ENCODE assay signal across 27 cellular contexts in the genomic region with DNA sequence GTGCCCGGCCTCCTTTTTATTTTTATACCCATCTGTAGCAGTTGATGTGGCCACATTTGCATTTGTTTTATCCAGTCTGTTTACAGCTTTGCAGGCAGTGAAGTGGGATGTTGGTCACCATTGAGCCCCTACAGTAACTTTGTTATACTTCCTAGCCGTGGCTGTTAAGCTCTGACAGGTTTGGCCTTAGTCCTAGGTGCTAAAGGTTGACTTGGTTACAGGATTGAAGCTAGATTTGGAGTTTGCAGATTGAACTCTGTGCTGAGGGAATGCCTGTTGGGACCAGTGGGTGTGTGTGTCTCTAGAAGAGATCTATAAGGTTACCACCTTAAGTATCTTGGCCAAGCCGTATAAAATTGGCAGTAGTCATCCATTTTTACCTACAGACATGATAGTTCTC.
DNase-seq lines count a peak whose midpoint lies in the region; ATAC-seq and TF ChIP-seq lines count a peak whose summit lies in the region.
"Had no signal": no experiment of that assay in that cellular context is flagged by ENCODE, and none has a peak within 500 bp of the region (broad histone marks: within the 10 kb centered on the region; RNA-seq: fewer than 3 reads in every experiment).

No MANE protein-coding gene starts in this region.

- H3K27ac ChIP-seq in cardiac muscle cell (peak overlapping the region; percentile 39), heart left ventricle (no peak overlapping the region), lower lobe of right lung (peak overlapping the region; percentile 49)
- H3K27ac ChIP-seq: PC-9, transverse colon had no signal

- peaks cover 69% of the 10 kb centered on the region for H3K36me3 Mint-ChIP-seq in activated CD8-positive, alpha-beta T cell treated with anti-CD3 and anti-CD28 coated beads, Interleukin-2, amount 10 ng/mL, durations not matched to agents 7 days and 5 days (ENCODE audit: low read depth)
- peaks cover 71% of the 10 kb centered on the region for H3K36me3 Mint-ChIP-seq in stimulated activated memory B cell treated with anti-CD40 and anti-IgM and Interleukin-4, amounts not matched to agents 10 μg/mL and 1 μg/mL and 100 μg/mL, for 72 hours

- ATAC-seq in heart left ventricle (no peak), lower lobe of right lung (no peak), HG02678 (IDR thresholded peaks at IDR 0.05; ENCODE audit: unreplicated experiment) (no peak), HG03432 (IDR thresholded peaks at IDR 0.05; ENCODE audit: unreplicated experiment) (no peak), GM19397 (IDR thresholded peaks at IDR 0.05; ENCODE audit: unreplicated experiment) (no peak)
- ATAC-seq in activated CD8-positive, alpha-beta T cell treated with anti-CD3 and anti-CD28 coated beads, Interleukin-2, amount 10 ng/mL, durations not matched to agents 7 days and 5 days, result no peak
- ATAC-seq in stimulated activated memory B cell treated with anti-CD40 and anti-IgM and Interleukin-4, amounts not matched to agents 10 μg/mL and 1 μg/mL and 100 μg/mL, for 72 hours, result no peak
- ATAC-seq: GM12878, sciatic nerve had no signal

- H3K27ac Mint-ChIP-seq in activated CD8-positive, alpha-beta T cell treated with anti-CD3 and anti-CD28 coated beads, Interleukin-2, amount 10 ng/mL, durations not matched to agents 7 days and 5 days, result peak overlapping the region; percentile 37
- peak overlapping the region; percentile 40 for H3K27ac Mint-ChIP-seq in stimulated activated memory B cell treated with anti-CD40 and anti-IgM and Interleukin-4, amounts not matched to agents 10 μg/mL and 1 μg/mL and 100 μg/mL, for 72 hours

- DNase-seq in cardiac muscle cell (ENCODE audit: low read depth in 1 of 2, low spot score in 1 of 2), result no peak
- no peak for DNase-seq in heart left ventricle
- DNase-seq in activated CD8-positive, alpha-beta T cell treated with anti-CD3 and anti-CD28 coated beads, Interleukin-2, amount 10 ng/mL, durations not matched to agents 7 days and 5 days, result no peak
- DNase-seq in lower lobe of right lung, result no peak
- DNase-seq: activated CD4-positive, CD25-positive, alpha-beta regulatory T cell treated with anti-CD3 and anti-CD28 coated beads, Interleukin-2, amount 50 U/mL, for 72 hours; activated CD8-positive, alpha-beta memory T cell treated with anti-CD3 and anti-CD28 coated beads for 24 hours; activated naive CD4-positive, alpha-beta T cell treated with anti-CD3 and anti-CD28 coated beads, Interleukin-2, amount 50 U/mL, for 16 hours; HCEC 1CT; hypothalamus; Karpas-422; left cardiac atrium; mesenchymal stem cell; NCI-H1417; NCI-H2081 treated with DMSO at 0.1 percent for 48 hours; nucleus accumbens; PC-9; stimulated activated CD4-positive, alpha-beta T cell treated with anti-CD3 and anti-CD28 coated beads, Interleukin-12 subunit alpha, Interleukin-12 subunit beta, amount 100 ng/mL, for 4 hours; stimulated activated CD4-positive, alpha-beta T cell treated with anti-CD3 and anti-CD28 coated beads, Interleukin-4, amount 100 ng/mL, for 1 hour; T-helper 2 cell; transverse colon had no signal

- TF ChIP-seq CTCF in cardiac muscle cell (IDR thresholded peaks at IDR 0.05; ENCODE audit: low read depth, low read length) (no peak), heart left ventricle (IDR thresholded peaks at IDR 0.05) (no peak), lower lobe of right lung (IDR thresholded peaks at IDR 0.05) (no peak)

- no peaks in the 10 kb centered on the region for H3K4me1 ChIP-seq in cardiac muscle cell (ENCODE audit: low read depth)
- peaks cover 8 to 62% (median 37%) of the 10 kb centered on the region in 12 donors for H3K4me1 ChIP-seq in heart left ventricle
- H3K4me1 ChIP-seq in lower lobe of right lung, result peaks cover 32% of the 10 kb centered on the region

- intact Hi-C loops in heart left ventricle (cut with DNase I), result no loop called here
- intact Hi-C loops in lower lobe of right lung (cut with DNase I), result no loop called here

- H3K27me3 Mint-ChIP-seq in activated CD8-positive, alpha-beta T cell treated with anti-CD3 and anti-CD28 coated beads, Interleukin-2, amount 10 ng/mL, durations not matched to agents 7 days and 5 days (ENCODE audit: low read depth), result no peaks in the 10 kb centered on the region
- no peaks in the 10 kb centered on the region for H3K27me3 Mint-ChIP-seq in stimulated activated memory B cell treated with anti-CD40 and anti-IgM and Interleukin-4, amounts not matched to agents 10 μg/mL and 1 μg/mL and 100 μg/mL, for 72 hours
- H3K27me3 Mint-ChIP-seq: progenitor cell of endocrine pancreas had no signal

- WGBS in heart left ventricle, 4 donors, result 87 to 97% (median 91%) methylated on average over 3 of the region's 3 CpGs

- CTCF ChIA-PET in activated CD8-positive, alpha-beta T cell treated with anti-CD3 and anti-CD28 coated beads, Interleukin-2, amount 10 ng/mL, durations not matched to agents 7 days and 5 days (lab: Charles Lee), result interaction anchor here (0.7 kb wide), 1 partner anchor 193 kb away, joined by 3 read pairs; no protein-coding TSS in a partner anchor

- H3K4me1 Mint-ChIP-seq in activated CD8-positive, alpha-beta T cell treated with anti-CD3 and anti-CD28 coated beads, Interleukin-2, amount 10 ng/mL, durations not matched to agents 7 days and 5 days (ENCODE audit: low read depth), result peaks cover 39% of the 10 kb centered on the region
- H3K4me1 Mint-ChIP-seq in stimulated activated memory B cell treated with anti-CD40 and anti-IgM and Interleukin-4, amounts not matched to agents 10 μg/mL and 1 μg/mL and 100 μg/mL, for 72 hours, result peaks cover 47% of the 10 kb centered on the region

- POLR2A ChIA-PET in activated CD8-positive, alpha-beta T cell treated with anti-CD3 and anti-CD28 coated beads, Interleukin-2, amount 10 ng/mL, durations not matched to agents 7 days and 5 days (lab: Charles Lee), result no interaction called here

- H3K36me3 ChIP-seq in cardiac muscle cell (peaks cover 35% of the 10 kb centered on the region), heart left ventricle (peaks cover 0 to 81% (median 69%) of the 10 kb centered on the region in 9 donors), lower lobe of right lung (peaks cover 84% of the 10 kb centered on the region)

- H3K27me3 ChIP-seq in cardiac muscle cell (no peaks in the 10 kb centered on the region), heart left ventricle (no peaks in the 10 kb centered on the region), lower lobe of right lung (ENCODE audit: low read depth) (no peaks in the 10 kb centered on the region)
- H3K27me3 ChIP-seq: transverse colon had no signal

- H3K9me3 Mint-ChIP-seq in activated CD8-positive, alpha-beta T cell treated with anti-CD3 and anti-CD28 coated beads, Interleukin-2, amount 10 ng/mL, durations not matched to agents 7 days and 5 days (ENCODE audit: insufficient read depth), result no peaks in the 10 kb centered on the region
- no peaks in the 10 kb centered on the region for H3K9me3 Mint-ChIP-seq in stimulated activated memory B cell treated with anti-CD40 and anti-IgM and Interleukin-4, amounts not matched to agents 10 μg/mL and 1 μg/mL and 100 μg/mL, for 72 hours

- no peak for TF ChIP-seq POLR2A in heart left ventricle (IDR thresholded peaks at IDR 0.05)

- H3K9me3 ChIP-seq in cardiac muscle cell (ENCODE audit: low read depth) (no peaks in the 10 kb centered on the region), heart left ventricle (no peaks in the 10 kb centered on the region), lower lobe of right lung (no peaks in the 10 kb centered on the region)
- H3K9me3 ChIP-seq: transverse colon had no signal

- H3K4me3 ChIP-seq in cardiac muscle cell (no peak overlapping the region), heart left ventricle (no peak overlapping the region), lower lobe of right lung (no peak overlapping the region)
- H3K4me3 ChIP-seq: GM12878, PC-9, transverse colon had no signal

- no peak overlapping the region for H3K4me3 Mint-ChIP-seq in activated CD8-positive, alpha-beta T cell treated with anti-CD3 and anti-CD28 coated beads, Interleukin-2, amount 10 ng/mL, durations not matched to agents 7 days and 5 days
- H3K4me3 Mint-ChIP-seq in stimulated activated memory B cell treated with anti-CD40 and anti-IgM and Interleukin-4, amounts not matched to agents 10 μg/mL and 1 μg/mL and 100 μg/mL, for 72 hours, result no peak overlapping the region

Comparison
In these comparisons a context has a peak if more than half of its experiments do, and no peak if none do; other contexts are left out.
1. H3K27ac ChIP-seq: peak in cardiac muscle cell (single experiment) and lower lobe of right lung (single experiment); none in heart left ventricle (0 of 12).